In genomic region chr1:192441492-192441891, GRCh38 we compare ENCODE assay signal across 23 cellular contexts.
"Had no signal": no experiment of that assay in that cellular context is flagged by ENCODE, and none has a peak within 500 bp of the region (broad histone marks: within the 10 kb centered on the region; RNA-seq: fewer than 3 reads in every experiment).

No MANE protein-coding gene starts in this region.

- H3K4me1 ChIP-seq: ascending aorta, body of pancreas, breast epithelium had no signal

- ATAC-seq: activated CD8-positive, alpha-beta T cell treated with anti-CD3 and anti-CD28 coated beads for 36 hours; body of pancreas; Panc1 had no signal

- H3K9ac ChIP-seq: SK-N-SH had no signal

- H3K27ac ChIP-seq: ascending aorta, body of pancreas, breast epithelium, SJCRH30 had no signal

- DNase-seq: activated CD4-positive, alpha-beta T cell treated with anti-CD3 and anti-CD28 coated beads, Interleukin-2, amount 10 ng/mL, durations not matched to agents 24 days and 14 days; activated CD4-positive, alpha-beta T cell treated with anti-CD3 and anti-CD28 coated beads, Interleukin-2, amount 50 U/mL, for 4 hours; activated CD8-positive, alpha-beta T cell treated with anti-CD3 and anti-CD28 coated beads for 36 hours; activated gamma-delta T cell; activated naive CD4-positive, alpha-beta T cell treated with Interleukin-2 at 50 U/mL for 16 hours; activated naive CD8-positive, alpha-beta T cell treated with anti-CD3 and anti-CD28 coated beads, Interleukin-2, amount 10 ng/mL, durations not matched to agents 7 days and 5 days; activated T-cell treated with anti-CD3 and anti-CD28 coated beads, Interleukin-2, amount 50 U/mL, for 24 hours; amygdala; body of pancreas; NCI-H1105; NCI-H1417 treated with DMSO at 0.1 percent for 48 hours; NCI-H1694; NCI-H1930; NCI-H2081 treated with DMSO at 0.1 percent for 48 hours; NCI-H226; NCI-H446 treated with DMSO at 0.1 percent for 48 hours; NCI-H524; SHP77; SJCRH30; SK-N-SH had no signal

- H3K9me3 ChIP-seq: ascending aorta, body of pancreas, breast epithelium, SJCRH30, SK-N-SH had no signal

- H3K27me3 ChIP-seq: ascending aorta, body of pancreas, breast epithelium, SJCRH30 had no signal

- H3K4me2 ChIP-seq: SK-N-SH had no signal

- H3K4me3 ChIP-seq: ascending aorta, body of pancreas, breast epithelium, SJCRH30 had no signal

- H3K36me3 ChIP-seq: ascending aorta, breast epithelium, SJCRH30 had no signal
